8 cellular contexts compared by ENCODE assay signal in the genomic region with DNA sequence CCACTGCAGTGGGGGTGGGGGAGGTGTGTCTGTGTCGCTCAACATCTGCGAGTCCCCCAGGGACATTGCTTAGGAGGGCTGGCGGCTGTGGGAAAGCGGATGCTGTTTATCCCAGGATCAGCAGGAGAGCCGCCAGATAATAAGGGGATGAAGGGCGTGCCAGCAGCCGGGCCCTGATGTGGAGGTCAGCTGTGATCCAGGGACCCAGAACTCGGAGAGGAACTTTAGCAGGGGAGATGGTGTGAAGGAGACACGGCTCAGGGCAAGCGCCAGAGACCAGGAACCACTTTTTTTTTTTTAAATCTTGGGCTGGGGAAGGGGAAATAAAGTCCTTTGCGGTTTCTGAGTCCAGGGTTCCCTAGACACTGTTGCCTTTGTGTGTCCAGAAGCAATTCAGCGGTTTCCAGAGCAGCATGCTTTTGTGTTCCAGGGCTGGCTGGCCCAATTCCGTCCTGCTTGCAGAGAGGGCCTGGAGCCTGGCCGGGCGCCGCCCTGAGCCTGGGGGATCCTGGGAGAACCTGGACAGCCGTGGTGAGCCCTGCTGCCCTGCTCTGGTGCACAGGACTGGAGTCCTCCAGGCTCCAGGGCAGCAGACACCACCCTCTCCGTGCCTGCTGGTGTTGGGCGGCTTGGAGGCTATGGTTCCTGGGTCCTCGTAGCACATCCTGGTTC. TPM values are rescaled to one million over a fixed set of nuclear protein-coding genes. Genes with fewer than 3 reads are reported as not detected.
A peak's percentile ranks its signal among the peaks of the same experiment; 100 is the strongest.
DNase-seq lines count a peak whose midpoint lies in the region; ATAC-seq and TF ChIP-seq lines count a peak whose summit lies in the region.

Gene GRAMD4, plus strand, starts transcription at position 557 of the 672 bp plus-strand sequence. CDS start 6,414 bp downstream, outside the sequence.

- H3K27me3 ChIP-seq in MG63, result no peaks in the 10 kb centered on the region
- no peaks in the 10 kb centered on the region for H3K27me3 ChIP-seq in breast epithelium
- no peaks in the 10 kb centered on the region for H3K27me3 ChIP-seq in lower lobe of right lung (ENCODE audit: low read depth)
- H3K27me3 ChIP-seq in upper lobe of right lung, result no peaks in the 10 kb centered on the region

- no peak for TF ChIP-seq POLR2A in breast epithelium (IDR thresholded peaks at IDR 0.05)

- intact Hi-C loops in breast epithelium (cut with DNase I; ENCODE audit: low total_unique reads) (no loop called here), lower lobe of right lung (cut with DNase I) (no loop called here), upper lobe of right lung (cut with DNase I) (no loop called here)

- ATAC-seq in lower lobe of right lung (peak; percentile 23 to 54), upper lobe of right lung (peak; percentile 32), GM21390 (IDR thresholded peaks at IDR 0.05; ENCODE audit: unreplicated experiment) (no peak)

- no peak for TF ChIP-seq CTCF in breast epithelium (IDR thresholded peaks at IDR 0.05)
- no peak for TF ChIP-seq CTCF in lower lobe of right lung (IDR thresholded peaks at IDR 0.05)
- no peak for TF ChIP-seq CTCF in upper lobe of right lung (IDR thresholded peaks at IDR 0.05)

- H3K36me3 ChIP-seq in MG63 (no peaks in the 10 kb centered on the region), breast epithelium (no peaks in the 10 kb centered on the region), lower lobe of right lung (no peaks in the 10 kb centered on the region), upper lobe of right lung (no peaks in the 10 kb centered on the region)

- H3K27ac ChIP-seq in breast epithelium (peak within 1 kb of the TSS; percentile 77 to 86), lower lobe of right lung (peak within 1 kb of the TSS; percentile 24), upper lobe of right lung (no peak within 1 kb of the TSS)

- H3K4me3 ChIP-seq in MG63, result no peak within 1 kb of the TSS
- no peak within 1 kb of the TSS for H3K4me3 ChIP-seq in breast epithelium
- H3K4me3 ChIP-seq in lower lobe of right lung, result no peak within 1 kb of the TSS
- H3K4me3 ChIP-seq in upper lobe of right lung, result no peak within 1 kb of the TSS

- H3K9me3 ChIP-seq in MG63, result no peaks in the 10 kb centered on the region
- no peaks in the 10 kb centered on the region for H3K9me3 ChIP-seq in breast epithelium
- no peaks in the 10 kb centered on the region for H3K9me3 ChIP-seq in lower lobe of right lung
- no peaks in the 10 kb centered on the region for H3K9me3 ChIP-seq in upper lobe of right lung

- H3K4me1 ChIP-seq in breast epithelium, result peaks cover 4 to 23% of the 10 kb centered on the region in 2 donors
- peaks cover 41% of the 10 kb centered on the region for H3K4me1 ChIP-seq in lower lobe of right lung
- peaks cover 14% of the 10 kb centered on the region for H3K4me1 ChIP-seq in upper lobe of right lung

- DNase-seq in A172 (ENCODE audit: low spot score), result no peak
- DNase-seq in MG63, result no peak
- peak in 1 of 2 donors; percentile 64 for DNase-seq in breast epithelium (ENCODE audit: low spot score in 2 of 2)
- no peak for DNase-seq in lower lobe of right lung
- DNase-seq in upper lobe of right lung, result no peak
- no peak for DNase-seq in GM03348 (ENCODE audit: low spot score)
- DNase-seq in Kasumi-1 (lab: John Stamatoyannopoulos, UW), result no peak

RNA-seq across cellular contexts. Expression of gene GRAMD4, which starts in this region (rescaled TPM):
- 12.9 and 106 TPM in 2 replicates for total RNA-seq in A172 (2014; rRNA removed; shearing (Covaris generic))
- 3.4 and 10.8 TPM in 2 replicates for total RNA-seq in MG63 (2014; rRNA removed; shearing (Covaris generic); ENCODE audit: low replicate concordance)
- total RNA-seq in breast epithelium (10 to 100 TPM; 28.4 to 85.6 (median 61.0) TPM), lower lobe of right lung (58.1 TPM), upper lobe of right lung (71.4 TPM)
